In the genomic region with DNA sequence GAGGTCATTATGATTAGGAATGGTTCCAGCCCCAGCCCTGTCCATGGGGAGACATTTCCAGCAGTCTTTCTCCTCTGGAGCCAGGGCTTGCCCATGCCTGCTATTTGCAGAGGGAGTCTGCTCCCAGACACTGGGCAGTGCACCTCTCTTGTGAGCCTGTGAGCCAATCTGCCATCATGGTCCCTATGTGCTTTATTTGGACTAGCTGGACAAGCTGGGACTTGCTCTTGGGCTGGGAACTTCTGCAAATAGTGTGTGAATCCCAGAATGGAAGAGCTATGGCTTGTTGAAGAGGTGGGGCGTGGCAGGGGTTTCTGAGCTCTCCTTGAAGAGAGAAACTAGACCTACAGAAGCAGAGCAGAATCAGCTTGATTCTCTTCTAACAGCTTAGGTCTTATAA, we compare ENCODE assay signal across 16 cellular contexts. TPM values are rescaled to one million over a fixed set of nuclear protein-coding genes. Genes with fewer than 3 reads are reported as not detected.
"Had no signal": no experiment of that assay in that cellular context is flagged by ENCODE, and none has a peak within 500 bp of the region (broad histone marks: within the 10 kb centered on the region; RNA-seq: fewer than 3 reads in every experiment).

No MANE protein-coding gene starts in this region.

- H3K4me1 Mint-ChIP-seq: activated CD4-positive, alpha-beta T cell treated with anti-CD3 and anti-CD28 coated beads, Interleukin-2, amount 10 ng/mL, durations not matched to agents 7 days and 5 days; activated naive CD8-positive, alpha-beta T cell treated with anti-CD3 and anti-CD28 coated beads, Interleukin-2, amount 50 U/mL, for 24 hours; stimulated activated naive CD8-positive, alpha-beta T cell treated with anti-CD3 and anti-CD28 coated beads, Interleukin-15, amount 100 ng/mL, for 72 hours had no signal

- H3K9me3 Mint-ChIP-seq: activated CD4-positive, alpha-beta T cell treated with anti-CD3 and anti-CD28 coated beads, Interleukin-2, amount 10 ng/mL, durations not matched to agents 7 days and 5 days; activated naive CD8-positive, alpha-beta T cell treated with anti-CD3 and anti-CD28 coated beads, Interleukin-2, amount 50 U/mL, for 24 hours; activated T-cell treated with anti-CD3 and anti-CD28 coated beads, Interleukin-2, amount 50 U/mL, for 72 hours; dendritic cell treated with granulocyte-macrophage colony-stimulating factor and Interleukin-4, amounts not matched to agents 40 ng/mL and 50 ng/mL, for 4 days; stimulated activated naive CD8-positive, alpha-beta T cell treated with anti-CD3 and anti-CD28 coated beads, Interleukin-15, amount 100 ng/mL, for 72 hours had no signal

- H3K27ac Mint-ChIP-seq: activated CD4-positive, alpha-beta T cell treated with anti-CD3 and anti-CD28 coated beads, Interleukin-2, amount 10 ng/mL, durations not matched to agents 7 days and 5 days; activated naive CD8-positive, alpha-beta T cell treated with anti-CD3 and anti-CD28 coated beads, Interleukin-2, amount 50 U/mL, for 24 hours; activated T-cell treated with anti-CD3 and anti-CD28 coated beads, Interleukin-2, amount 50 U/mL, for 72 hours; dendritic cell treated with granulocyte-macrophage colony-stimulating factor and Interleukin-4, amounts not matched to agents 40 ng/mL and 50 ng/mL, for 4 days; effector memory CD8-positive, alpha-beta T cell; nephron; stimulated activated naive CD8-positive, alpha-beta T cell treated with anti-CD3 and anti-CD28 coated beads, Interleukin-15, amount 100 ng/mL, for 72 hours had no signal

- DNase-seq: activated CD4-positive, alpha-beta T cell treated with anti-CD3 and anti-CD28 coated beads, Interleukin-2, amount 10 ng/mL, durations not matched to agents 7 days and 5 days; activated CD8-positive, alpha-beta memory T cell treated with anti-CD3 and anti-CD28 coated beads, Interleukin-2, amount 50 U/mL, for 48 hours; activated naive CD8-positive, alpha-beta T cell treated with anti-CD3 and anti-CD28 coated beads, Interleukin-2, amount 50 U/mL, for 24 hours; activated T-cell treated with anti-CD3 and anti-CD28 coated beads, Interleukin-2, amount 50 U/mL, for 72 hours; aorta; effector memory CD8-positive, alpha-beta T cell; heart right ventricle; left cardiac atrium; lower lobe of right lung; nucleus accumbens; right lobe of liver; stimulated activated naive CD8-positive, alpha-beta T cell treated with anti-CD3 and anti-CD28 coated beads, Interleukin-15, amount 100 ng/mL, for 72 hours; upper lobe of left lung had no signal

- ATAC-seq: activated naive CD8-positive, alpha-beta T cell treated with anti-CD3 and anti-CD28 coated beads, Interleukin-2, amount 50 U/mL, for 24 hours; activated T-cell treated with anti-CD3 and anti-CD28 coated beads, Interleukin-2, amount 50 U/mL, for 72 hours; effector memory CD8-positive, alpha-beta T cell; gastroesophageal sphincter; left cardiac atrium; lower lobe of right lung; right lobe of liver; stimulated activated naive CD8-positive, alpha-beta T cell treated with anti-CD3 and anti-CD28 coated beads, Interleukin-15, amount 100 ng/mL, for 72 hours had no signal

- H3K4me3 Mint-ChIP-seq: activated CD4-positive, alpha-beta T cell treated with anti-CD3 and anti-CD28 coated beads, Interleukin-2, amount 10 ng/mL, durations not matched to agents 7 days and 5 days; activated naive CD8-positive, alpha-beta T cell treated with anti-CD3 and anti-CD28 coated beads, Interleukin-2, amount 50 U/mL, for 24 hours; activated T-cell treated with anti-CD3 and anti-CD28 coated beads, Interleukin-2, amount 50 U/mL, for 72 hours; dendritic cell treated with granulocyte-macrophage colony-stimulating factor and Interleukin-4, amounts not matched to agents 40 ng/mL and 50 ng/mL, for 4 days; effector memory CD8-positive, alpha-beta T cell; nephron; stimulated activated naive CD8-positive, alpha-beta T cell treated with anti-CD3 and anti-CD28 coated beads, Interleukin-15, amount 100 ng/mL, for 72 hours had no signal

RNA-seq across cellular contexts. Expression of a gene that starts 53.7 kb away (rescaled TPM):
- total RNA-seq: activated CD4-positive, alpha-beta T cell treated with anti-CD3 and anti-CD28 coated beads, Interleukin-2, amount 10 ng/mL, durations not matched to agents 7 days and 5 days; activated T-cell treated with anti-CD3 and anti-CD28 coated beads, Interleukin-2, amount 50 U/mL, for 72 hours; right lobe of liver had no signal
